18 cellular contexts compared by ENCODE assay signal in genomic region chr10:71143170-71143569, GRCh38.
"Had no signal": no experiment of that assay in that cellular context is flagged by ENCODE, and none has a peak within 500 bp of the region (broad histone marks: within the 10 kb centered on the region; RNA-seq: fewer than 3 reads in every experiment).

No MANE protein-coding gene starts in this region.

- FAIRE-seq: keratinocyte had no signal

- H3K27me3 ChIP-seq: esophagus muscularis mucosa, testis had no signal

- H3K4me3 ChIP-seq: esophagus muscularis mucosa, gastrocnemius medialis, psoas muscle, sigmoid colon, skin epidermis, testis had no signal

- DNase-seq: effector memory CD8-positive, alpha-beta T cell; gastrocnemius medialis; immature natural killer cell; mesendoderm; naive B cell; psoas muscle; retina; sigmoid colon; stimulated activated CD4-positive, alpha-beta T cell treated with anti-CD3 and anti-CD28 coated beads, Interleukin-2, amount 100 ng/mL, for 24 hours; stimulated activated CD4-positive, alpha-beta T cell treated with anti-CD3 and anti-CD28 coated beads, Interleukin-4, amount 100 ng/mL, for 4 hours; stimulated activated naive B cell treated with anti-CD40 and anti-IgM and Interleukin-4, amounts not matched to agents 10 μg/mL and 1 μg/mL and 100 μg/mL, for 72 hours; stimulated activated naive CD8-positive, alpha-beta T cell treated with anti-CD3 and anti-CD28 coated beads, Interleukin-15, amount 100 ng/mL, for 72 hours; testis; trophoblast cell had no signal

- H3K36me3 ChIP-seq: esophagus muscularis mucosa, gastrocnemius medialis, sigmoid colon had no signal

- H3K9me3 ChIP-seq: esophagus muscularis mucosa, gastrocnemius medialis, psoas muscle, sigmoid colon, testis had no signal

- H3K4me1 ChIP-seq: psoas muscle, testis had no signal

- H3K27ac ChIP-seq: epithelial cell of prostate, esophagus muscularis mucosa, gastrocnemius medialis, psoas muscle, sigmoid colon, skin epidermis, testis had no signal

- ATAC-seq: effector memory CD8-positive, alpha-beta T cell; gastrocnemius medialis; stimulated activated naive B cell treated with anti-CD40 and anti-IgM and Interleukin-4, amounts not matched to agents 10 μg/mL and 1 μg/mL and 100 μg/mL, for 72 hours; stimulated activated naive CD8-positive, alpha-beta T cell treated with anti-CD3 and anti-CD28 coated beads, Interleukin-15, amount 100 ng/mL, for 72 hours had no signal
